1 cellular context compared by ENCODE assay signal in the genomic region with DNA sequence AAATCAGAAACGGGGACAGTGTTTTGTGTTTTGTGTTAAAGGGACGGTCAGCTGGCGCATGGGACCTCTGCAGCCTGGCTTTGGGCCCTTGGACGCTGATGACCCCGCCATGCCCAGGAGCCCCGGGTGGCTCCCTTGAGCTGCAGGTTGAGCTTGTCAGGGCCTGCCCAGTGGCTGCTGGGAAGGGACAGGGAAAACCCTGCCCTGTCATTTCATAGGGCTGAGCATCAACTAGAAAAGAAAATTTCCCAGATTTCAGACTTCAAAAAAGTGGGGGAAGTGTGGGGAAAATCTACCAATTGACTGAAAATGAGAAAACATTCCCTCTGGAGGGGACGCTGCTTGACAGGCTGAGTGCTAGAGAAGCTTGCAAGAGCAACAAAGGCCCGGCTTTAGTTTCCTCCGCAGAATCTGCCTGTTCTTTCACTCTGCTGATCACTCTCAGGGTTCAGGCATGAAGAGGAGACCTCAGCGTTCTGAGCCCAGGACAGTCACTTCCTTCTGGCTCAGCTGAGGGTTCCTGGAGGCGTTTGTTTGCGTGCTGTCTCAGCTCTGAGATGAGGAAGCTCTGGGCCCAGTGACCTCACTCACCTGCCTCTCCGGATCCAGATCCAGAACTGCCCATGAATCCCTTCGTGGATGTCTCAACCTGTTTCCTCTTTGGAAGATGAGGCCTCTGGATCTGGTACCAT.
TF ChIP-seq lines count a peak whose summit lies in the region.

No MANE protein-coding gene starts in this region.

TF ChIP-seq in K562, 482 proteins besides CTCF, POLR2A, EP300 and RAD21 (continued from another document):
- TF ChIP-seq, protein P1, sequence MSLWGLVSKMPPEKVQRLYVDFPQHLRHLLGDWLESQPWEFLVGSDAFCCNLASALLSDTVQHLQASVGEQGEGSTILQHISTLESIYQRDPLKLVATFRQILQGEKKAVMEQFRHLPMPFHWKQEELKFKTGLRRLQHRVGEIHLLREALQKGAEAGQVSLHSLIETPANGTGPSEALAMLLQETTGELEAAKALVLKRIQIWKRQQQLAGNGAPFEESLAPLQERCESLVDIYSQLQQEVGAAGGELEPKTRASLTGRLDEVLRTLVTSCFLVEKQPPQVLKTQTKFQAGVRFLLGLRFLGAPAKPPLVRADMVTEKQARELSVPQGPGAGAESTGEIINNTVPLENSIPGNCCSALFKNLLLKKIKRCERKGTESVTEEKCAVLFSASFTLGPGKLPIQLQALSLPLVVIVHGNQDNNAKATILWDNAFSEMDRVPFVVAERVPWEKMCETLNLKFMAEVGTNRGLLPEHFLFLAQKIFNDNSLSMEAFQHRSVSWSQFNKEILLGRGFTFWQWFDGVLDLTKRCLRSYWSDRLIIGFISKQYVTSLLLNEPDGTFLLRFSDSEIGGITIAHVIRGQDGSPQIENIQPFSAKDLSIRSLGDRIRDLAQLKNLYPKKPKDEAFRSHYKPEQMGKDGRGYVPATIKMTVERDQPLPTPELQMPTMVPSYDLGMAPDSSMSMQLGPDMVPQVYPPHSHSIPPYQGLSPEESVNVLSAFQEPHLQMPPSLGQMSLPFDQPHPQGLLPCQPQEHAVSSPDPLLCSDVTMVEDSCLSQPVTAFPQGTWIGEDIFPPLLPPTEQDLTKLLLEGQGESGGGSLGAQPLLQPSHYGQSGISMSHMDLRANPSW (CRISPR knock-in tag; IDR thresholded peaks at IDR 0.05) = no peak
- TF ChIP-seq SPI1 (IDR thresholded peaks at IDR 0.05; ENCODE audit: borderline replicate concordance, low read depth, low read length) (peak; percentile 66; the same call in 1 of the 2 replicates), NRF1 (conservative IDR thresholded peaks at IDR 0.05 in 1 of 2, IDR thresholded peaks at IDR 0.05 in 1 of 2) (0 out of 4 replicates have a peak, but pooled peaks of 1 of the 2 experiments have one; percentile 11), HNRNPLL (IDR thresholded peaks at IDR 0.05; ENCODE audit: low read depth, low read length, poor library complexity, severe bottlenecking) (no peak), SNRNP70 (optimal IDR thresholded peaks at IDR 0.05; ENCODE audit: low read depth, low read length) (no peak), RB1 (IDR thresholded peaks at IDR 0.05; ENCODE audit: low read depth) (0 out of 2 replicates have a peak, but pooled peaks have one; percentile 4), ZNF780A (CRISPR knock-in tag; IDR thresholded peaks at IDR 0.05) (no peak), ZEB2 (IDR thresholded peaks at IDR 0.05) (0 out of 2 replicates have a peak, but pooled peaks have one; percentile 32), RCOR1 (IDR thresholded peaks at IDR 0.05; ENCODE audit: borderline replicate concordance in 1 of 2, low read depth in 2 of 2, low read length in 2 of 2) (0 out of 4 replicates have a peak, but pooled peaks of 1 of the 2 experiments have one; percentile 28), NFRKB (IDR thresholded peaks at IDR 0.05; ENCODE audit: low read depth) (0 out of 2 replicates have a peak, but pooled peaks have one; percentile 20), ATF7 (IDR thresholded peaks at IDR 0.05) (peak; percentile 61), CTBP1 (IDR thresholded peaks at IDR 0.05; ENCODE audit: borderline replicate concordance) (peak; percentile 75)
- TF ChIP-seq, protein P2, sequence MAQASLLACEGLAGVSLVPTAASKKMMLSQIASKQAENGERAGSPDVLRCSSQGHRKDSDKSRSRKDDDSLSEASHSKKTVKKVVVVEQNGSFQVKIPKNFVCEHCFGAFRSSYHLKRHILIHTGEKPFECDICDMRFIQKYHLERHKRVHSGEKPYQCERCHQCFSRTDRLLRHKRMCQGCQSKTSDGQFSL (CRISPR knock-in tag; IDR thresholded peaks at IDR 0.05) = peak; percentile 37; the same call in 1 of the 2 replicates
- TF ChIP-seq, protein P2 (tag; IDR thresholded peaks at IDR 0.05) = no peak
- TF ChIP-seq, protein P3, sequence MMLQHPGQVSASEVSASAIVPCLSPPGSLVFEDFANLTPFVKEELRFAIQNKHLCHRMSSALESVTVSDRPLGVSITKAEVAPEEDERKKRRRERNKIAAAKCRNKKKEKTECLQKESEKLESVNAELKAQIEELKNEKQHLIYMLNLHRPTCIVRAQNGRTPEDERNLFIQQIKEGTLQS (IDR thresholded peaks at IDR 0.05) = peak; percentile 27; the same call in 1 of the 2 replicates
- TF ChIP-seq, protein P3 (CRISPR knock-in tag; conservative IDR thresholded peaks at IDR 0.05) = no peak
- TF ChIP-seq, protein P4, sequence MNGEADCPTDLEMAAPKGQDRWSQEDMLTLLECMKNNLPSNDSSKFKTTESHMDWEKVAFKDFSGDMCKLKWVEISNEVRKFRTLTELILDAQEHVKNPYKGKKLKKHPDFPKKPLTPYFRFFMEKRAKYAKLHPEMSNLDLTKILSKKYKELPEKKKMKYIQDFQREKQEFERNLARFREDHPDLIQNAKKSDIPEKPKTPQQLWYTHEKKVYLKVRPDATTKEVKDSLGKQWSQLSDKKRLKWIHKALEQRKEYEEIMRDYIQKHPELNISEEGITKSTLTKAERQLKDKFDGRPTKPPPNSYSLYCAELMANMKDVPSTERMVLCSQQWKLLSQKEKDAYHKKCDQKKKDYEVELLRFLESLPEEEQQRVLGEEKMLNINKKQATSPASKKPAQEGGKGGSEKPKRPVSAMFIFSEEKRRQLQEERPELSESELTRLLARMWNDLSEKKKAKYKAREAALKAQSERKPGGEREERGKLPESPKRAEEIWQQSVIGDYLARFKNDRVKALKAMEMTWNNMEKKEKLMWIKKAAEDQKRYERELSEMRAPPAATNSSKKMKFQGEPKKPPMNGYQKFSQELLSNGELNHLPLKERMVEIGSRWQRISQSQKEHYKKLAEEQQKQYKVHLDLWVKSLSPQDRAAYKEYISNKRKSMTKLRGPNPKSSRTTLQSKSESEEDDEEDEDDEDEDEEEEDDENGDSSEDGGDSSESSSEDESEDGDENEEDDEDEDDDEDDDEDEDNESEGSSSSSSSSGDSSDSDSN (IDR thresholded peaks at IDR 0.05; ENCODE audit: borderline replicate concordance in 1 of 2, low read depth in 2 of 2, low read length in 2 of 2) = peak in 1 of 2 experiments; percentile 77; a peak in 1 of 4 replicates
TF ChIP-seq in K562: peak in this region for 13.
